ENCODE assay signal across 20 cellular contexts in the genomic region with DNA sequence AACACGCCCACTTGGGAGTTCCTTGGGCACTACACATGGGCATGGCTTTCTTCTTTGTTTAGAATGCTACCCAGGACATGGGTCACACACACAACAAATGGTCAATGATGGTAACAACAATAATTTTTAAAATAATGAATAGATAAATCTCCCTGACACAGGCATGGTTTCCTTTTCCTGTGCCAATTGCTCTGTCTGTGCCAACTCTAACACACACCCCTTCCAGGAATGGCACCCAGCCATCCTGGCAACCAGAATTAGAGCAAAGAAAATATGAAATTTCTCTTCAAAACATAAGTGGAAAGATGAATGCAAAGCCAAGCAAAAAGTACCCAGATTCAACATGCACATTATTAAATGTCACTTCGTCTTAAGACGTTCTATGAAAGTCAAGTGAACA.
"Had no signal": no experiment of that assay in that cellular context is flagged by ENCODE, and none has a peak within 500 bp of the region (broad histone marks: within the 10 kb centered on the region; RNA-seq: fewer than 3 reads in every experiment).

No MANE protein-coding gene starts in this region.

- H3K36me3 ChIP-seq: brain microvascular endothelial cell, left lung, pancreas, prostate gland, vagina had no signal

- ATAC-seq: left lung; naive thymus-derived CD4-positive, alpha-beta T cell; pancreas had no signal

- H3K27ac Mint-ChIP-seq: activated naive CD8-positive, alpha-beta T cell; naive thymus-derived CD4-positive, alpha-beta T cell; type B pancreatic cell had no signal

- H3K27me3 ChIP-seq: brain microvascular endothelial cell, left lung, pancreas, vagina had no signal

- H3K9me3 ChIP-seq: left lung, pancreas, prostate gland, vagina had no signal

- H3K4me3 ChIP-seq: coronary artery, dorsolateral prefrontal cortex, left lung, pancreas, prostate gland, vagina had no signal

- H3K4me1 Mint-ChIP-seq: naive thymus-derived CD4-positive, alpha-beta T cell had no signal

- DNase-seq: activated CD4-positive, alpha-beta T cell treated with anti-CD3 and anti-CD28 coated beads for 4 hours; activated CD4-positive, alpha-beta T cell treated with anti-CD3 and anti-CD28 coated beads, Interleukin-2, amount 50 U/mL, for 4 hours; activated effector memory CD4-positive, alpha-beta T cell treated with Interleukin-2 at 50 U/mL for 16 hours; activated naive CD4-positive, alpha-beta T cell treated with Interleukin-2 at 50 U/mL for 16 hours; activated T-cell treated with anti-CD3 and anti-CD28 coated beads for 4 hours; brain microvascular endothelial cell; effector memory CD4-positive, alpha-beta T cell; erythroblast; head of caudate nucleus; left lung; naive thymus-derived CD4-positive, alpha-beta T cell; pancreas; stimulated activated CD4-positive, alpha-beta T cell treated with anti-CD3 and anti-CD28 coated beads, Interleukin-15, amount 100 ng/mL, for 24 hours; stimulated activated naive CD4-positive, alpha-beta T cell had no signal

- H3K27ac ChIP-seq: brain microvascular endothelial cell, coronary artery, dorsolateral prefrontal cortex, left lung, pancreas, prostate gland, vagina had no signal

- H3K9me3 Mint-ChIP-seq: type B pancreatic cell had no signal

- H3K4me1 ChIP-seq: left lung, pancreas, prostate gland, vagina had no signal

- H3K4me3 Mint-ChIP-seq: activated naive CD8-positive, alpha-beta T cell; naive thymus-derived CD4-positive, alpha-beta T cell; type B pancreatic cell had no signal

- H3K27me3 Mint-ChIP-seq: activated naive CD8-positive, alpha-beta T cell; naive thymus-derived CD4-positive, alpha-beta T cell; type B pancreatic cell had no signal
